Comparison of ENCODE assay signal across 8 cellular contexts in genomic region chr17:39730095-39730921, GRCh38. TPM values are rescaled to one million over a fixed set of nuclear protein-coding genes. Genes with fewer than 3 reads are reported as not detected.
DNase-seq lines count a peak whose midpoint lies in the region; ATAC-seq and TF ChIP-seq lines count a peak whose summit lies in the region.

Gene MIEN1 (minus strand): TSS chr17:39730532. CDS start chr17:39730495, 37 bp downstream.

- H3K36me3 ChIP-seq in GM06990 (ENCODE audit: control insufficient read depth, insufficient read depth, low read length) (peaks cover 10% of the 10 kb centered on the region), ovary (no peaks in the 10 kb centered on the region), thymus (ENCODE audit: control insufficient read depth, insufficient read depth) (peaks cover 32% of the 10 kb centered on the region)

- peak; percentile 80 for TF ChIP-seq POLR2A in ovary (IDR thresholded peaks at IDR 0.05)

- peaks cover 5 to 17% of the 10 kb centered on the region in 2 donors for H3K36me3 Mint-ChIP-seq in activated naive CD4-positive, alpha-beta T cell treated with anti-CD3 and anti-CD28 coated beads, Interleukin-2, amount 50 U/mL, for 72 hours

- H3K4me3 ChIP-seq in GM06990 (replicated peaks; ENCODE audit: low read depth, low read length) (peak within 1 kb of the TSS; percentile 81), ovary (peak within 1 kb of the TSS; percentile 76), thymus (ENCODE audit: low read length) (peak within 1 kb of the TSS; percentile 96)

- H3K27ac ChIP-seq in ovary = peak within 1 kb of the TSS; percentile 40 to 51
- peak within 1 kb of the TSS; percentile 93 for H3K27ac ChIP-seq in thymus (ENCODE audit: low read depth)

- H3K27ac Mint-ChIP-seq in activated naive CD4-positive, alpha-beta T cell treated with anti-CD3 and anti-CD28 coated beads, Interleukin-2, amount 50 U/mL, for 72 hours = peak within 1 kb of the TSS; percentile 92 to 96

- intact Hi-C loops in ovary (cut with DNase I) = loop anchor here in 1 of 4 donors (5.0 kb wide), 1 partner anchor 98 kb away; no protein-coding TSS in a partner anchor

- no peaks in the 10 kb centered on the region for H3K9me3 ChIP-seq in ovary
- H3K9me3 ChIP-seq in thymus (ENCODE audit: control insufficient read depth) = no peaks in the 10 kb centered on the region

- CTCF ChIA-PET in HEK293T (lab: Yijun Ruan, JAX) = interaction anchor here (0.6 to 2.2 kb wide), 13 partner anchors 9 to 1977 kb away, joined by 3 to 9 read pairs (median 4); partner anchors contain the start of gene ERBB2

- TF ChIP-seq CTCF in GM06990 (IDR thresholded peaks at IDR 0.05; ENCODE audit: insufficient read depth, low read length, poor library complexity, severe bottlenecking) (peak; percentile 85), ovary (IDR thresholded peaks at IDR 0.05) (peak; percentile 87 to 98 (median 95))

- DNase-seq in GM06990 (ENCODE audit: extremely low read depth, insufficient read length) (peak; percentile 92), HEK293T (ENCODE audit: extremely low spot score) (peak; percentile 93), MV-4-11 (lab: John Stamatoyannopoulos, UW) (peak; percentile 68), SKM-1 (lab: John Stamatoyannopoulos, UW; ENCODE audit: unreplicated experiment) (peak; percentile 52), glomerular visceral epithelial cell (ENCODE audit: extremely low spot score) (peak; percentile 90), ovary (peak; percentile 88 to 96 (median 94))
- peak; percentile 96 to 98 for DNase-seq in activated naive CD4-positive, alpha-beta T cell treated with anti-CD3 and anti-CD28 coated beads, Interleukin-2, amount 50 U/mL, for 72 hours (ENCODE audit: low spot score in 2 of 2)

- peak; percentile 96 for ATAC-seq in activated naive CD4-positive, alpha-beta T cell treated with anti-CD3 and anti-CD28 coated beads, Interleukin-2, amount 50 U/mL, for 72 hours

- no peaks in the 10 kb centered on the region for H3K9me3 Mint-ChIP-seq in activated naive CD4-positive, alpha-beta T cell treated with anti-CD3 and anti-CD28 coated beads, Interleukin-2, amount 50 U/mL, for 72 hours

- TF ChIP-seq EP300 in ovary (IDR thresholded peaks at IDR 0.05) = no peak

- no peaks in the 10 kb centered on the region for H3K4me1 ChIP-seq in ovary (ENCODE audit: insufficient read depth)
- peaks cover 9% of the 10 kb centered on the region for H3K4me1 ChIP-seq in thymus (ENCODE audit: control insufficient read depth, insufficient read depth, low read length)

- H3K27me3 ChIP-seq in GM06990 (replicated peaks; ENCODE audit: control insufficient read depth, insufficient read depth, low read length) (no peaks in the 10 kb centered on the region), ovary (no peaks in the 10 kb centered on the region), thymus (ENCODE audit: control insufficient read depth, insufficient read depth) (no peaks in the 10 kb centered on the region)

- POLR2A ChIA-PET in HEK293T (lab: Yijun Ruan, JAX) = interaction anchor here (0.6 to 2.6 kb wide), 11 partner anchors 9 to 269 kb away, joined by 3 to 18 read pairs (median 3); partner anchors contain the start of genes CDK12, ERBB2, PGAP3 and PNMT

- WGBS in ovary, 3 donors = 0 to 2% (median 1%) methylated on average over 36 to 65 of the region's 65 CpGs
- 2% methylated on average over 65 of the region's 65 CpGs for WGBS in thymus

TF ChIP-seq in HEK293T, 16 proteins besides CTCF, POLR2A, EP300 and RAD21:
- peak; percentile 64; the same call in 1 of the 2 replicates for TF ChIP-seq SP1 (IDR thresholded peaks at IDR 0.05)
- TF ChIP-seq ELF4 (IDR thresholded peaks at IDR 0.05) = peak; percentile 81
- TF ChIP-seq BHLHE40 (IDR thresholded peaks at IDR 0.05; ENCODE audit: borderline replicate concordance) = no peak

RNA-seq across cellular contexts. Expression of gene MIEN1, which starts in this region (rescaled TPM):
- 10 to 100 TPM; 32.2 to 41.1 TPM for total RNA-seq in activated naive CD4-positive, alpha-beta T cell treated with anti-CD3 and anti-CD28 coated beads, Interleukin-2, amount 50 U/mL, for 72 hours
- 10 to 100 TPM; 20.2 to 51.4 (median 23.4) TPM for total RNA-seq in ovary
- 10 to 100 TPM; 33.0 to 64.9 TPM for polyA plus RNA-seq in ovary
- 84.3 TPM for polyA plus RNA-seq in thymus

Comparison
In these comparisons a context has a peak if more than half of its experiments do, and no peak if none do; other contexts are left out.
1. Peak in every context shown above with its lines: DNase-seq, ATAC-seq, H3K4me3 ChIP-seq and H3K27ac ChIP-seq.